15 cellular contexts compared by ENCODE assay signal in the genomic region with DNA sequence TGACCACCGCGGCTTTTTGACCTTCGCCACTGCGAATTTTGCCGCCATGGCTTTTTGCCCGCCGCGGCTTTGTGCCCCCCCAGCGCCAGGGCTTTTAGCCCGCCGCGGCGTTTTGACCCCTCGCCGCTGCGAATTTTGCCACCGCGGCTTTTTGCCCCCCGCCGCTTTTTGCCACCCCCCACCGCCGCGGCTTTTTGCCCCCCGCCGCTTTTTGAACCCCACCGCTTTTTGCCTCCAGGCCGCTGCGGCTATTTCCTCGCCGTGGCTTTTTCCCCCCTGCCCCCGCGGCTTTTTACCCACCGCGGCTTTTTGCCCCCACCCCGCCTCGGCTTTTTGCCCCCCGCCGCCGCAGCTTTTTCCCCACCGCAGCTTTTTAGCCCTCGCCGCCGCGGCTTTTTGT.
DNase-seq lines count a peak whose midpoint lies in the region; ATAC-seq and TF ChIP-seq lines count a peak whose summit lies in the region.
"Had no signal": no experiment of that assay in that cellular context is flagged by ENCODE, and none has a peak within 500 bp of the region (broad histone marks: within the 10 kb centered on the region; RNA-seq: fewer than 3 reads in every experiment).

No MANE protein-coding gene starts in this region.

- TF ChIP-seq CTCF in hepatocyte (IDR thresholded peaks at IDR 0.05; ENCODE audit: poor library complexity), result no peak
- no peak for TF ChIP-seq CTCF in ascending aorta (IDR thresholded peaks at IDR 0.05)

- no peaks in the 10 kb centered on the region for H4K20me1 ChIP-seq in hepatocyte (ENCODE audit: insufficient read depth, poor library complexity, severe bottlenecking)
- H4K20me1 ChIP-seq: BLaER1 treated with 17β-estradiol and CSF1 and Interleukin-3, amounts not matched to agents 10 nM and 100 nM had no signal

- H3K36me3 ChIP-seq in MG63 (no peaks in the 10 kb centered on the region), hepatocyte (replicated peaks; ENCODE audit: insufficient read depth, low read depth) (no peaks in the 10 kb centered on the region), ascending aorta (no peaks in the 10 kb centered on the region)
- H3K36me3 ChIP-seq: BLaER1 treated with 17β-estradiol and CSF1 and Interleukin-3, amounts not matched to agents 10 nM and 100 nM; HAP-1 had no signal

- no peaks in the 10 kb centered on the region for H3K9me2 ChIP-seq in hepatocyte (replicated peaks; ENCODE audit: insufficient read depth)

- H3K4me1 ChIP-seq in hepatocyte (ENCODE audit: insufficient read depth), result no peaks in the 10 kb centered on the region
- H3K4me1 ChIP-seq in ascending aorta, result no peaks in the 10 kb centered on the region
- H3K4me1 ChIP-seq: BLaER1 treated with 17β-estradiol and CSF1 and Interleukin-3, amounts not matched to agents 10 nM and 100 nM; HAP-1 had no signal

- H2AFZ ChIP-seq in hepatocyte, result no peak overlapping the region
- H2AFZ ChIP-seq: GM23248 had no signal

- H3K4me3 ChIP-seq in MG63 (peak overlapping the region; percentile 40), hepatocyte (no peak overlapping the region), ascending aorta (no peak overlapping the region)
- H3K4me3 ChIP-seq: BLaER1 treated with 17β-estradiol and CSF1 and Interleukin-3, amounts not matched to agents 10 nM and 100 nM; GM23248; HAP-1 had no signal

- no peak overlapping the region for H3K4me2 ChIP-seq in hepatocyte
- H3K4me2 ChIP-seq: BLaER1 treated with 17β-estradiol and CSF1 and Interleukin-3, amounts not matched to agents 10 nM and 100 nM had no signal

- H3K27ac ChIP-seq in hepatocyte, result no peak overlapping the region
- no peak overlapping the region for H3K27ac ChIP-seq in ascending aorta
- H3K27ac ChIP-seq: BLaER1 treated with 17β-estradiol and CSF1 and Interleukin-3, amounts not matched to agents 10 nM and 100 nM; GM23248 had no signal

- H3K9me3 ChIP-seq in MG63 (no peaks in the 10 kb centered on the region), hepatocyte (ENCODE audit: low read depth) (no peaks in the 10 kb centered on the region), ascending aorta (no peaks in the 10 kb centered on the region)
- H3K9me3 ChIP-seq: HAP-1 had no signal

- H3K36me3 Mint-ChIP-seq in activated naive CD4-positive, alpha-beta T cell treated with anti-CD3 and anti-CD28 coated beads, Interleukin-2, amount 50 U/mL, for 72 hours, result no peaks in the 10 kb centered on the region
- H3K36me3 Mint-ChIP-seq: CD8-positive, alpha-beta T cell had no signal

- H3K27ac Mint-ChIP-seq in activated naive CD4-positive, alpha-beta T cell treated with anti-CD3 and anti-CD28 coated beads, Interleukin-2, amount 50 U/mL, for 72 hours, result no peak overlapping the region
- H3K27ac Mint-ChIP-seq: B cell; CD8-positive, alpha-beta T cell had no signal

- H3K27me3 ChIP-seq in MG63 (no peaks in the 10 kb centered on the region), hepatocyte (no peaks in the 10 kb centered on the region), ascending aorta (no peaks in the 10 kb centered on the region)
- H3K27me3 ChIP-seq: BLaER1 treated with 17β-estradiol and CSF1 and Interleukin-3, amounts not matched to agents 10 nM and 100 nM had no signal

- no peaks in the 10 kb centered on the region for H3K79me2 ChIP-seq in hepatocyte

- no peak for ATAC-seq in activated naive CD4-positive, alpha-beta T cell treated with anti-CD3 and anti-CD28 coated beads, Interleukin-2, amount 50 U/mL, for 72 hours
- ATAC-seq: CD8-positive, alpha-beta T cell had no signal

- 100% methylated on average over 2 of the region's 44 CpGs for WGBS in hepatocyte (ENCODE audit: low lambda C conversion rate, missing lambda C conversion rate)

- peak; percentile 1 for DNase-seq in activated naive CD4-positive, alpha-beta T cell treated with anti-CD3 and anti-CD28 coated beads, Interleukin-2, amount 50 U/mL, for 16 hours
- no peak for DNase-seq in activated naive CD4-positive, alpha-beta T cell treated with anti-CD3 and anti-CD28 coated beads, Interleukin-2, amount 50 U/mL, for 72 hours (ENCODE audit: low spot score in 2 of 2)
- DNase-seq in MG63 (no peak), hepatocyte (ENCODE audit: low spot score) (peak; percentile 0), mesenteric fat pad (ENCODE audit: low spot score) (peak; percentile 59), ascending aorta (ENCODE audit: low spot score in 2 of 2) (no peak), NCI-H526 treated with DMSO at 0.1 percent for 48 hours (lab: John Stamatoyannopoulos, UW) (no peak)
- no peak for DNase-seq in activated CD4-positive, alpha-beta T cell treated with anti-CD3 and anti-CD28 coated beads for 48 hours
- DNase-seq: Calu3, GDM1, GM23248 had no signal

- no peaks in the 10 kb centered on the region for H3K9me3 Mint-ChIP-seq in activated naive CD4-positive, alpha-beta T cell treated with anti-CD3 and anti-CD28 coated beads, Interleukin-2, amount 50 U/mL, for 72 hours
- H3K9me3 Mint-ChIP-seq: CD8-positive, alpha-beta T cell had no signal

- intact Hi-C loops in ascending aorta (cut with DNase I), result no loop called here

Comparison
In these comparisons a context has a peak if more than half of its experiments do, and no peak if none do; other contexts are left out.
1. DNase-seq: peak in activated naive CD4-positive, alpha-beta T cell treated with anti-CD3 and anti-CD28 coated beads, Interleukin-2, amount 50 U/mL, for 16 hours (single experiment), hepatocyte (single experiment) and mesenteric fat pad (single experiment); none in activated naive CD4-positive, alpha-beta T cell treated with anti-CD3 and anti-CD28 coated beads, Interleukin-2, amount 50 U/mL, for 72 hours (0 of 2), MG63 (single experiment), ascending aorta (0 of 2), NCI-H526 treated with DMSO at 0.1 percent for 48 hours (single experiment) and activated CD4-positive, alpha-beta T cell treated with anti-CD3 and anti-CD28 coated beads for 48 hours (single experiment).